ENCODE assay signal across 15 cellular contexts in the genomic region with DNA sequence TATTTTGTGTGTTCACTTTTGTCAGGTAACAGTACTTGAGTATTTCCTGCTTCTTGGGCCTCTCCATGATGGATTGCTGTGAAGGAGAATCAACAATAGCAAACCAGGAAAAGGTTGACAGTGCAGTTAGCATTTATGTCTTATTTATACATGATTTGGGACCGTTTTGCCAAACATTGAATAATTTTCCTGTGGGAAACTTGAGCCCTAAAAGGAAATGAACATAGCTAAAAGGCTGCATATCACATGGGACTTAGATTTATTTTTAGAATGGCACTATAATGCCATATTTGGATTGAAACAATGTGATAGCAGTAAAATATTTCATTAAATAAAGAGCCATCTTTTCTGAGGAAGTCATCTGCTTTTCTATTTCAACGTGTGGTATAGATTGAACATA. TPM values are rescaled to one million over a fixed set of nuclear protein-coding genes. Genes with fewer than 3 reads are reported as not detected.
DNase-seq lines count a peak whose midpoint lies in the region; ATAC-seq and TF ChIP-seq lines count a peak whose summit lies in the region.
"Had no signal": no experiment of that assay in that cellular context is flagged by ENCODE, and none has a peak within 500 bp of the region (broad histone marks: within the 10 kb centered on the region; RNA-seq: fewer than 3 reads in every experiment).

No MANE protein-coding gene starts in this region.

- H2AFZ ChIP-seq in neural cell (ENCODE audit: low read depth, low read length) (no peak overlapping the region), smooth muscle cell (ENCODE audit: low read depth) (no peak overlapping the region)

- DNase-seq in left ventricle myocardium inferior: no peak
- no peak for DNase-seq in right cardiac atrium
- no peak for DNase-seq in esophagus muscularis mucosa (ENCODE audit: extremely low spot score)
- no peak for DNase-seq in NAMALWA (ENCODE audit: low spot score)
- no peak for DNase-seq in NCI-H128 (lab: John Stamatoyannopoulos, UW; ENCODE audit: unreplicated experiment)
- DNase-seq in smooth muscle cell (lab: John Stamatoyannopoulos, UW; ENCODE audit: unreplicated experiment): no peak
- DNase-seq: activated T-cell treated with anti-CD3 and anti-CD28 coated beads, Interleukin-2, amount 50 U/mL, for 4 hours; BE2C; head of caudate nucleus; NCI-H2227 treated with DMSO at 0.1 percent for 48 hours; stimulated activated CD4-positive, alpha-beta T cell treated with anti-CD3 and anti-CD28 coated beads, Interleukin-12 subunit alpha, Interleukin-12 subunit beta, amount 100 ng/mL, for 4 hours; stimulated activated CD8-positive, alpha-beta memory T cell treated with anti-CD3 and anti-CD28 coated beads, Interleukin-4, amount 100 ng/mL, for 48 hours had no signal

- TF ChIP-seq CTCF in left ventricle myocardium inferior (IDR thresholded peaks at IDR 0.05; ENCODE audit: borderline replicate concordance): no peak
- no peak for TF ChIP-seq CTCF in esophagus muscularis mucosa (IDR thresholded peaks at IDR 0.05)
- TF ChIP-seq CTCF in neural cell (IDR thresholded peaks at IDR 0.05; ENCODE audit: poor library complexity, severe bottlenecking): no peak
- no peak for TF ChIP-seq CTCF in smooth muscle cell (IDR thresholded peaks at IDR 0.05; ENCODE audit: borderline replicate concordance, insufficient read depth, poor library complexity, severe bottlenecking)

- no peak for TF ChIP-seq POLR2A in esophagus muscularis mucosa (IDR thresholded peaks at IDR 0.05; ENCODE audit: low read depth)

- H3K79me2 ChIP-seq in neural cell (replicated peaks; ENCODE audit: insufficient read depth, low read length) (no peaks in the 10 kb centered on the region), smooth muscle cell (ENCODE audit: low read depth) (no peaks in the 10 kb centered on the region)

- 31% methylated on average over 2 of the region's 2 CpGs for WGBS in right cardiac atrium
- 11% methylated on average over 2 of the region's 2 CpGs for WGBS in esophagus muscularis mucosa
- 94% methylated on average over 2 of the region's 2 CpGs for WGBS in smooth muscle cell (ENCODE audit: low lambda C conversion rate)

- H3K4me1 ChIP-seq in left ventricle myocardium inferior: peaks cover 38% of the 10 kb centered on the region
- peaks cover 6% of the 10 kb centered on the region for H3K4me1 ChIP-seq in right cardiac atrium (ENCODE audit: control insufficient read depth, insufficient read depth, low read length)
- peaks cover 20 to 76% (median 69%) of the 10 kb centered on the region in 4 donors for H3K4me1 ChIP-seq in esophagus muscularis mucosa
- H3K4me1 ChIP-seq in smooth muscle cell (ENCODE audit: low read depth): no peaks in the 10 kb centered on the region
- H3K4me1 ChIP-seq: BE2C had no signal

- no peak for ATAC-seq in right cardiac atrium
- ATAC-seq in HG03460 (IDR thresholded peaks at IDR 0.05; ENCODE audit: unreplicated experiment): no peak
- ATAC-seq: activated T-cell treated with anti-CD3 and anti-CD28 coated beads, Interleukin-2, amount 50 U/mL, for 4 hours had no signal

- H4K20me1 ChIP-seq in neural cell (ENCODE audit: insufficient read depth): no peaks in the 10 kb centered on the region
- peaks cover 3% of the 10 kb centered on the region for H4K20me1 ChIP-seq in smooth muscle cell (ENCODE audit: low read depth)

- no peaks in the 10 kb centered on the region for H3F3A ChIP-seq in neural cell (ENCODE audit: insufficient read depth, low read length, poor library complexity, severe bottlenecking)
- no peaks in the 10 kb centered on the region for H3F3A ChIP-seq in smooth muscle cell (ENCODE audit: low read depth)

- H3K36me3 ChIP-seq in left ventricle myocardium inferior (peaks cover 7% of the 10 kb centered on the region), esophagus muscularis mucosa (peaks cover 0 to 7% (median 2%) of the 10 kb centered on the region in 4 donors), neural cell (ENCODE audit: insufficient read depth, low read length) (no peaks in the 10 kb centered on the region), smooth muscle cell (ENCODE audit: low read depth) (no peaks in the 10 kb centered on the region)

- H3K9ac ChIP-seq in neural cell (ENCODE audit: low read length): no peak overlapping the region
- H3K9ac ChIP-seq in smooth muscle cell (ENCODE audit: low read depth): no peak overlapping the region

- no peaks in the 10 kb centered on the region for H3K9me3 ChIP-seq in left ventricle myocardium inferior (replicated peaks)
- H3K9me3 ChIP-seq in right cardiac atrium (ENCODE audit: control insufficient read depth, low read length): no peaks in the 10 kb centered on the region
- no peaks in the 10 kb centered on the region for H3K9me3 ChIP-seq in esophagus muscularis mucosa
- no peaks in the 10 kb centered on the region for H3K9me3 ChIP-seq in neural cell (ENCODE audit: low read length)
- H3K9me3 ChIP-seq in smooth muscle cell (replicated peaks; ENCODE audit: low read depth): no peaks in the 10 kb centered on the region
- H3K9me3 ChIP-seq: BE2C had no signal

- no peaks in the 10 kb centered on the region for H3K9me2 ChIP-seq in neural cell (ENCODE audit: insufficient read depth, low read length)

- H3K27me3 ChIP-seq in left ventricle myocardium inferior (ENCODE audit: low read depth): no peaks in the 10 kb centered on the region
- no peaks in the 10 kb centered on the region for H3K27me3 ChIP-seq in right cardiac atrium (ENCODE audit: control insufficient read depth, insufficient read depth)
- H3K27me3 ChIP-seq in esophagus muscularis mucosa: no peaks in the 10 kb centered on the region
- no peaks in the 10 kb centered on the region for H3K27me3 ChIP-seq in neural cell (ENCODE audit: insufficient read depth, low read depth, low read length)
- no peaks in the 10 kb centered on the region for H3K27me3 ChIP-seq in smooth muscle cell (ENCODE audit: low read depth)
- H3K27me3 ChIP-seq: BE2C had no signal

- no peak overlapping the region for H3K4me3 ChIP-seq in left ventricle myocardium inferior
- no peak overlapping the region for H3K4me3 ChIP-seq in right cardiac atrium (ENCODE audit: low read length)
- H3K4me3 ChIP-seq in esophagus muscularis mucosa: no peak overlapping the region
- no peak overlapping the region for H3K4me3 ChIP-seq in neural cell (ENCODE audit: low read length)
- H3K4me3 ChIP-seq in smooth muscle cell: no peak overlapping the region

- TF ChIP-seq EP300 in esophagus muscularis mucosa (IDR thresholded peaks at IDR 0.05) (no peak), neural cell (conservative IDR thresholded peaks at IDR 0.05; ENCODE audit: poor library complexity, severe bottlenecking) (no peak)

- intact Hi-C loops in left ventricle myocardium inferior (cut with micrococcal nuclease): no loop called here
- intact Hi-C loops in right cardiac atrium (cut with DNase I): no loop called here
- intact Hi-C loops in esophagus muscularis mucosa (cut with DNase I): no loop called here

- H3K27ac ChIP-seq in left ventricle myocardium inferior (replicated peaks) (peak overlapping the region; percentile 58), right cardiac atrium (ENCODE audit: low read length) (no peak overlapping the region), esophagus muscularis mucosa (replicated peaks in 1 of 4) (peak overlapping the region; percentile 71 to 76 (median 74)), neural cell (ENCODE audit: low read length) (peak overlapping the region; percentile 30), smooth muscle cell (ENCODE audit: low read depth) (no peak overlapping the region)

- no peak for TF ChIP-seq RAD21 in neural cell (conservative IDR thresholded peaks at IDR 0.05)

- H3K4me2 ChIP-seq in neural cell (ENCODE audit: low read length) (no peak overlapping the region), smooth muscle cell (no peak overlapping the region)

TF ChIP-seq in neural cell, 6 proteins besides CTCF, POLR2A, EP300 and RAD21:
- TF ChIP-seq EZH2 (IDR thresholded peaks at IDR 0.05; ENCODE audit: borderline replicate concordance, insufficient read depth, low read length, poor library complexity, severe bottlenecking): no peak
- TF ChIP-seq TAF1 (IDR thresholded peaks at IDR 0.05; ENCODE audit: low read depth): no peak
- TF ChIP-seq POLR2AphosphoS5 (IDR thresholded peaks at IDR 0.05): no peak
- no peak for TF ChIP-seq SMC3 (conservative IDR thresholded peaks at IDR 0.05; ENCODE audit: poor library complexity)
- TF ChIP-seq, protein P1, sequence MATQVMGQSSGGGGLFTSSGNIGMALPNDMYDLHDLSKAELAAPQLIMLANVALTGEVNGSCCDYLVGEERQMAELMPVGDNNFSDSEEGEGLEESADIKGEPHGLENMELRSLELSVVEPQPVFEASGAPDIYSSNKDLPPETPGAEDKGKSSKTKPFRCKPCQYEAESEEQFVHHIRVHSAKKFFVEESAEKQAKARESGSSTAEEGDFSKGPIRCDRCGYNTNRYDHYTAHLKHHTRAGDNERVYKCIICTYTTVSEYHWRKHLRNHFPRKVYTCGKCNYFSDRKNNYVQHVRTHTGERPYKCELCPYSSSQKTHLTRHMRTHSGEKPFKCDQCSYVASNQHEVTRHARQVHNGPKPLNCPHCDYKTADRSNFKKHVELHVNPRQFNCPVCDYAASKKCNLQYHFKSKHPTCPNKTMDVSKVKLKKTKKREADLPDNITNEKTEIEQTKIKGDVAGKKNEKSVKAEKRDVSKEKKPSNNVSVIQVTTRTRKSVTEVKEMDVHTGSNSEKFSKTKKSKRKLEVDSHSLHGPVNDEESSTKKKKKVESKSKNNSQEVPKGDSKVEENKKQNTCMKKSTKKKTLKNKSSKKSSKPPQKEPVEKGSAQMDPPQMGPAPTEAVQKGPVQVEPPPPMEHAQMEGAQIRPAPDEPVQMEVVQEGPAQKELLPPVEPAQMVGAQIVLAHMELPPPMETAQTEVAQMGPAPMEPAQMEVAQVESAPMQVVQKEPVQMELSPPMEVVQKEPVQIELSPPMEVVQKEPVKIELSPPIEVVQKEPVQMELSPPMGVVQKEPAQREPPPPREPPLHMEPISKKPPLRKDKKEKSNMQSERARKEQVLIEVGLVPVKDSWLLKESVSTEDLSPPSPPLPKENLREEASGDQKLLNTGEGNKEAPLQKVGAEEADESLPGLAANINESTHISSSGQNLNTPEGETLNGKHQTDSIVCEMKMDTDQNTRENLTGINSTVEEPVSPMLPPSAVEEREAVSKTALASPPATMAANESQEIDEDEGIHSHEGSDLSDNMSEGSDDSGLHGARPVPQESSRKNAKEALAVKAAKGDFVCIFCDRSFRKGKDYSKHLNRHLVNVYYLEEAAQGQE (IDR thresholded peaks at IDR 0.05; ENCODE audit: borderline replicate concordance): no peak
- no peak for TF ChIP-seq MXI1 (conservative IDR thresholded peaks at IDR 0.05; ENCODE audit: poor library complexity, severe bottlenecking)

RNA-seq across cellular contexts. Expression of a gene that starts 15.3 kb away (rescaled TPM):
- 0.58 TPM for total RNA-seq in left ventricle myocardium inferior
- total RNA-seq in right cardiac atrium: 1 to 10 TPM in 2 of 4 donors, under 1 TPM in 1, not detected in 1; 0.82 to 1.1 (median 1.0) TPM
- 0.36 TPM for polyA plus RNA-seq in right cardiac atrium
- 1 to 10 TPM in 1 of 4 donors, under 1 TPM in 2, not detected in 1; 0.33 to 1.1 (median 0.52) TPM for total RNA-seq in esophagus muscularis mucosa
- 2.2 and 7.2 TPM in 2 replicates for polyA plus RNA-seq in neural cell
- 16.8 and 19.0 TPM in 2 replicates for polyA minus RNA-seq in neural cell
- 1.4 and 2.0 TPM in 2 replicates for total RNA-seq in smooth muscle cell
- polyA plus RNA-seq in smooth muscle cell: not detected in 2 replicates
- total RNA-seq: H4 had no signal

Comparison
In these comparisons a context has a peak if more than half of its experiments do, and no peak if none do; other contexts are left out.
1. H3K27ac ChIP-seq: peak in left ventricle myocardium inferior (single experiment), esophagus muscularis mucosa (4 of 4) and neural cell (single experiment); none in right cardiac atrium (single experiment) and smooth muscle cell (single experiment).